23 cellular contexts compared by ENCODE assay signal in the genomic region with DNA sequence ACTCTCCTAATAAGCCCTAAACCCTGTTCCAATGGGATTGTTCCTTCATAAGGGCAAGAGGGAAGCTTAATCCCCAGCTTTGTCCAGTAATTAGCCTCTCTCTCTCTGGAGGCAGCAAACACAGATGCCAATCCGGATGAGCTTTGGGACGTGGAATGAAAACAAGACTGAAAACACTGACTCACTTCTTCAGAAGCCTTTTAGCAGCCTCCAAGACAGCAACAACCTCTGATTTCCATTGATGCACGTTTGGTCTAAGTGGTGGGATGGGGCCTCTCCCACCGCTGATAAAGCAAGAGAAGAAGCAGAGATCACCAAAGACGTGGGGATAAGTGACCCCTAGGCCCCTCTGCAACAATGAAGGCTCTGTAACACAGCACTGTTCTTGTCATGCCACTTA. TPM values are rescaled to one million over a fixed set of nuclear protein-coding genes. Genes with fewer than 3 reads are reported as not detected.
A peak's percentile ranks its signal among the peaks of the same experiment; 100 is the strongest.
DNase-seq lines count a peak whose midpoint lies in the region; FAIRE-seq and TF ChIP-seq lines count a peak whose summit lies in the region.
"Had no signal": no experiment of that assay in that cellular context is flagged by ENCODE, and none has a peak within 500 bp of the region (broad histone marks: within the 10 kb centered on the region; RNA-seq: fewer than 3 reads in every experiment).

No MANE protein-coding gene starts in this region.

- H3K27me3 ChIP-seq in BE2C: peaks cover 22% of the 10 kb centered on the region

- H3K9me3 ChIP-seq in BE2C: no peaks in the 10 kb centered on the region
- H3K9me3 ChIP-seq: esophagus squamous epithelium, left lung had no signal

- H3K36me3 ChIP-seq in BE2C: no peaks in the 10 kb centered on the region
- H3K36me3 ChIP-seq: brain microvascular endothelial cell, esophagus squamous epithelium, left lung had no signal

- H3K4me3 ChIP-seq in BE2C (ENCODE audit: low read depth, low read length): no peak overlapping the region
- H3K4me3 ChIP-seq: esophagus squamous epithelium, left lung had no signal

- TF ChIP-seq CTCF in D721Med (IDR thresholded peaks at IDR 0.05; ENCODE audit: insufficient read depth, missing control alignments): no peak
- TF ChIP-seq CTCF in BE2C (IDR thresholded peaks at IDR 0.05; ENCODE audit: low read depth, low read length): no peak

- H3K4me1 ChIP-seq in BE2C: no peaks in the 10 kb centered on the region
- H3K4me1 ChIP-seq: left lung had no signal

- no peak for FAIRE-seq in D721Med (lab: Jason Lieb, UNC)
- FAIRE-seq: urothelium cell line had no signal

- DNase-seq in EH (ENCODE audit: low read depth) (peak; percentile 69), NCI-H82 (lab: John Stamatoyannopoulos, UW) (peak; percentile 92), epidermal melanocyte (ENCODE audit: insufficient read length, low spot score) (peak; percentile 31), non-pigmented ciliary epithelial cell (ENCODE audit: low read depth) (peak; percentile 40), NCI-H1092 (lab: John Stamatoyannopoulos, UW) (no peak), D721Med (ENCODE audit: insufficient read length, low spot score) (no peak), BE2C (no peak), midbrain (lab: John Stamatoyannopoulos, UW) (no peak)
- DNase-seq: ACHN; activated CD4-positive, alpha-beta T cell treated with anti-CD3 and anti-CD28 coated beads, Interleukin-2, amount 50 U/mL, for 48 hours; activated naive CD8-positive, alpha-beta T cell treated with anti-CD3 and anti-CD28 coated beads for 36 hours; brain microvascular endothelial cell; CD4-positive, CD25-positive, alpha-beta regulatory T cell; effector memory CD8-positive, alpha-beta T cell; esophagus squamous epithelium; left lung; natural killer cell; NCI-H1417; NCI-H2171; NCI-H69; posterior cingulate gyrus had no signal

RNA-seq across cellular contexts. Expression of gene GFRA1, which starts 5.8 kb away (rescaled TPM):
- polyA plus RNA-seq in BE2C (2012; ENCODE audit: insufficient read depth, insufficient read length, low read depth): not detected
- polyA plus RNA-seq: CD4-positive, CD25-positive, alpha-beta regulatory T cell; IgD-negative memory B cell had no signal

RNA-seq across cellular contexts. Expression of gene CCDC172, which starts 45.4 kb away (rescaled TPM):
- polyA plus RNA-seq in BE2C (2012; ENCODE audit: insufficient read depth, insufficient read length, low read depth): 0.59 TPM
- polyA plus RNA-seq: CD4-positive, CD25-positive, alpha-beta regulatory T cell; IgD-negative memory B cell had no signal

Comparison
In these comparisons a context has a peak if more than half of its experiments do, and no peak if none do; other contexts are left out.
1. DNase-seq: peak in EH (single experiment), NCI-H82 (single experiment), epidermal melanocyte (single experiment) and non-pigmented ciliary epithelial cell (single experiment); none in NCI-H1092 (single experiment), D721Med (single experiment), BE2C (single experiment) and midbrain (single experiment).